9 cellular contexts compared by ENCODE assay signal in genomic region chr19:5434970-5435641, GRCh38. TPM values are rescaled to one million over a fixed set of nuclear protein-coding genes. Genes with fewer than 3 reads are reported as not detected.
DNase-seq lines count a peak whose midpoint lies in the region; ATAC-seq and TF ChIP-seq lines count a peak whose summit lies in the region.
"Had no signal": no experiment of that assay in that cellular context is flagged by ENCODE, and none has a peak within 500 bp of the region (broad histone marks: within the 10 kb centered on the region; RNA-seq: fewer than 3 reads in every experiment).

No MANE protein-coding gene starts in this region.

- 80% methylated on average over 9 of the region's 9 CpGs; no CpG with 5 or more reads in 1 of the 2 experiments for WGBS in endodermal cell (ENCODE audit: insufficient coverage in 1 of 2, insufficient read length in 1 of 2), 2 experiments
- 60 to 64% methylated on average over 9 of the region's 9 CpGs for WGBS in lower leg skin, 2 donors

- H3K27ac ChIP-seq in RWPE2 (ENCODE audit: poor library complexity, severe bottlenecking) (no peak overlapping the region), endodermal cell (ENCODE audit: low read depth, low read length) (no peak overlapping the region)
- H3K27ac ChIP-seq: HL-60 had no signal

- H3K36me3 ChIP-seq in RWPE2 (ENCODE audit: low read depth) (no peaks in the 10 kb centered on the region), endodermal cell (ENCODE audit: control insufficient read depth, insufficient read depth, low read length) (no peaks in the 10 kb centered on the region)

- H3K27me3 ChIP-seq in RWPE2 (ENCODE audit: insufficient read depth, poor library complexity, severe bottlenecking) (no peaks in the 10 kb centered on the region), endodermal cell (ENCODE audit: control insufficient read depth, insufficient read depth, low read length, poor library complexity, severe bottlenecking) (no peaks in the 10 kb centered on the region)

- H3K4me1 ChIP-seq in RWPE2 (ENCODE audit: insufficient read depth, poor library complexity, severe bottlenecking) (no peaks in the 10 kb centered on the region), endodermal cell (ENCODE audit: control insufficient read depth, insufficient read depth, low read length) (no peaks in the 10 kb centered on the region)

- no peaks in the 10 kb centered on the region for H3K36me3 Mint-ChIP-seq in endodermal cell (ENCODE audit: low read depth)

- DNase-seq in ELR (ENCODE audit: low read depth), result peak; percentile 95
- DNase-seq in RWPE2 (ENCODE audit: low spot score), result no peak
- no peak for DNase-seq in endodermal cell
- DNase-seq in stimulated activated CD4-positive, alpha-beta T cell treated with anti-CD3 and anti-CD28 coated beads, Interleukin-1b, Interleukin-23, amount 100 ng/mL, for 4 hours (ENCODE audit: low read depth in 2 of 2), result peak; percentile 9 to 18
- no peak for DNase-seq in lower leg skin (ENCODE audit: low spot score in 2 of 2)
- DNase-seq in mucosa of gallbladder (ENCODE audit: low spot score), result no peak
- DNase-seq in NCI-H526 (lab: John Stamatoyannopoulos, UW), result no peak

- no peak overlapping the region for H3K4me3 ChIP-seq in RWPE2 (ENCODE audit: severe bottlenecking)
- no peak overlapping the region for H3K4me3 ChIP-seq in endodermal cell (ENCODE audit: low read length)
- H3K4me3 ChIP-seq in lower leg skin (ENCODE audit: low read depth, poor library complexity, severe bottlenecking), result no peak overlapping the region

- peaks cover 5% of the 10 kb centered on the region for H3K4me1 Mint-ChIP-seq in endodermal cell

- H3K9ac ChIP-seq in endodermal cell (ENCODE audit: extremely low read depth, low read length, poor library complexity, severe bottlenecking), result no peak overlapping the region

- H3K27ac Mint-ChIP-seq in endodermal cell, result peak overlapping the region; percentile 75

- no peak for TF ChIP-seq POLR2A in lower leg skin (IDR thresholded peaks at IDR 0.05)

- peak overlapping the region; percentile 67 for H3K4me3 Mint-ChIP-seq in endodermal cell

- TF ChIP-seq CTCF in RWPE2 (IDR thresholded peaks at IDR 0.05; ENCODE audit: poor library complexity, severe bottlenecking) (no peak), endodermal cell (conservative IDR thresholded peaks at IDR 0.05) (no peak), lower leg skin (IDR thresholded peaks at IDR 0.05) (no peak)

- H3K27me3 Mint-ChIP-seq in endodermal cell (ENCODE audit: insufficient read depth), result peaks cover 59% of the 10 kb centered on the region

- intact Hi-C loops in lower leg skin (cut with DNase I; ENCODE audit: low total_unique reads), result no loop called here

- peak; percentile 95 for ATAC-seq in RWPE2 (ENCODE audit: low read depth)
- ATAC-seq in HG02938 (IDR thresholded peaks at IDR 0.05; ENCODE audit: unreplicated experiment), result no peak

- H3K9me3 ChIP-seq in RWPE2 (ENCODE audit: severe bottlenecking), result no peaks in the 10 kb centered on the region
- H3K9me3 ChIP-seq in endodermal cell (ENCODE audit: control insufficient read depth, low read length), result no peaks in the 10 kb centered on the region

- H3K9me3 Mint-ChIP-seq in endodermal cell, result peaks cover 7% of the 10 kb centered on the region

RNA-seq across cellular contexts. Expression of gene ZNRF4, which starts 20.1 kb away (rescaled TPM):
- total RNA-seq in endodermal cell (not detected), lower leg skin (not detected), mucosa of gallbladder (not detected)
- polyA plus RNA-seq in endodermal cell (2013, experiment 1 of 2), result not detected
- not detected for polyA plus RNA-seq in endodermal cell (2013, experiment 2 of 2)

Comparison
In these comparisons a context has a peak if more than half of its experiments do, and no peak if none do; other contexts are left out.
1. DNase-seq: peak in ELR (single experiment) and stimulated activated CD4-positive, alpha-beta T cell treated with anti-CD3 and anti-CD28 coated beads, Interleukin-1b, Interleukin-23, amount 100 ng/mL, for 4 hours (2 of 2); none in RWPE2 (single experiment), endodermal cell (single experiment), lower leg skin (0 of 2), mucosa of gallbladder (single experiment) and NCI-H526 (0 of 2).